8 cellular contexts compared by ENCODE assay signal in genomic region chr19:46542428-46543230, GRCh38. TPM values are rescaled to one million over a fixed set of nuclear protein-coding genes. Genes with fewer than 3 reads are reported as not detected.
DNase-seq lines count a peak whose midpoint lies in the region; ATAC-seq and TF ChIP-seq lines count a peak whose summit lies in the region.

No MANE protein-coding gene starts in this region.

- H3K36me3 Mint-ChIP-seq in central memory CD8-positive, alpha-beta T cell (ENCODE audit: insufficient read depth) = peaks cover 2% of the 10 kb centered on the region

- DNase-seq in AG04449 (ENCODE audit: low read depth, low spot score) = peak; percentile 73
- peak; percentile 84 for DNase-seq in H4 (ENCODE audit: low spot score)
- peak; percentile 65 for DNase-seq in NCI-H446 treated with DMSO at 0.1 percent for 48 hours (lab: John Stamatoyannopoulos, UW)
- peak; percentile 57 to 68 for DNase-seq in central memory CD8-positive, alpha-beta T cell (ENCODE audit: low spot score in 2 of 2)
- DNase-seq in kidney epithelial cell (ENCODE audit: low read depth) = peak; percentile 47
- DNase-seq in stimulated activated CD4-positive, alpha-beta T cell treated with anti-CD3 and anti-CD28 coated beads, Interleukin-1b, Interleukin-23, amount 100 ng/mL, for 4 hours (ENCODE audit: low read depth in 2 of 2) = peak; percentile 70 to 79

- CTCF ChIA-PET in AG04449 (lab: Yijun Ruan, JAX) = interaction anchor here (0.6 to 17.5 kb wide), 42 partner anchors 8 to 904 kb away, joined by 3 to 373 read pairs (median 4); partner anchors contain the start of gene DACT3

- no peaks in the 10 kb centered on the region for H3K36me3 ChIP-seq in kidney epithelial cell (ENCODE audit: control insufficient read depth, insufficient read depth, low read length)

- peak; percentile 60 for TF ChIP-seq CTCF in AG04449 (IDR thresholded peaks at IDR 0.05; ENCODE audit: insufficient read depth, low read length, missing control alignments)
- TF ChIP-seq CTCF in kidney epithelial cell (IDR thresholded peaks at IDR 0.05; ENCODE audit: insufficient read depth, low read length, poor library complexity, severe bottlenecking) = peak; percentile 81

- POLR2A ChIA-PET in AG04449 (lab: Yijun Ruan, JAX) = no interaction called here

- H3K27me3 Mint-ChIP-seq in central memory CD8-positive, alpha-beta T cell = peaks cover 14% of the 10 kb centered on the region

- H3K4me3 Mint-ChIP-seq in central memory CD8-positive, alpha-beta T cell = no peak overlapping the region

- H3K27me3 ChIP-seq in kidney epithelial cell (ENCODE audit: control insufficient read depth, insufficient read depth, low read length) = no peaks in the 10 kb centered on the region

- H3K27ac Mint-ChIP-seq in central memory CD8-positive, alpha-beta T cell (ENCODE audit: low read depth) = no peak overlapping the region

- H3K9me3 Mint-ChIP-seq in central memory CD8-positive, alpha-beta T cell = no peaks in the 10 kb centered on the region

- peaks cover 1% of the 10 kb centered on the region for H3K4me1 Mint-ChIP-seq in central memory CD8-positive, alpha-beta T cell

- ATAC-seq in activated CD4-positive, CD25-positive, alpha-beta regulatory T cell treated with anti-CD3 and anti-CD28 coated beads, Interleukin-2, amount 50 U/mL, for 24 hours = peak; percentile 50 to 53
- no peak for ATAC-seq in central memory CD8-positive, alpha-beta T cell (replicated peaks; ENCODE audit: extremely low read depth, poor library complexity, severe bottlenecking)
- no peak for ATAC-seq in GM18502 (IDR thresholded peaks at IDR 0.05; ENCODE audit: poor library complexity, unreplicated experiment)

- H3K4me3 ChIP-seq in AG04449 (ENCODE audit: low read depth, low read length) = no peak overlapping the region
- H3K4me3 ChIP-seq in kidney epithelial cell (ENCODE audit: low read depth, low read length) = no peak overlapping the region

RNA-seq across cellular contexts. Expression of gene PNMA8B, which starts 47.0 kb away (rescaled TPM):
- total RNA-seq in H4 (2014; rRNA removed; shearing (Covaris generic)) = not detected in 2 replicates
- total RNA-seq in kidney epithelial cell = 1.8 and 2.1 TPM in 2 replicates

RNA-seq across cellular contexts. Expression of gene CALM3, which starts 58.5 kb away (rescaled TPM):
- total RNA-seq in H4 (2014; rRNA removed; shearing (Covaris generic)) = 166 TPM in 2 replicates
- 103 and 127 TPM in 2 replicates for total RNA-seq in kidney epithelial cell

Comparison
In these comparisons a context has a peak if more than half of its experiments do, and no peak if none do; other contexts are left out.
1. ATAC-seq: peak in activated CD4-positive, CD25-positive, alpha-beta regulatory T cell treated with anti-CD3 and anti-CD28 coated beads, Interleukin-2, amount 50 U/mL, for 24 hours (2 of 2); none in central memory CD8-positive, alpha-beta T cell (single experiment) and GM18502 (single experiment).
2. Peak in every context shown above with its lines, with median percentiles within 50 percentile points of each other: DNase-seq.